In the genomic region with DNA sequence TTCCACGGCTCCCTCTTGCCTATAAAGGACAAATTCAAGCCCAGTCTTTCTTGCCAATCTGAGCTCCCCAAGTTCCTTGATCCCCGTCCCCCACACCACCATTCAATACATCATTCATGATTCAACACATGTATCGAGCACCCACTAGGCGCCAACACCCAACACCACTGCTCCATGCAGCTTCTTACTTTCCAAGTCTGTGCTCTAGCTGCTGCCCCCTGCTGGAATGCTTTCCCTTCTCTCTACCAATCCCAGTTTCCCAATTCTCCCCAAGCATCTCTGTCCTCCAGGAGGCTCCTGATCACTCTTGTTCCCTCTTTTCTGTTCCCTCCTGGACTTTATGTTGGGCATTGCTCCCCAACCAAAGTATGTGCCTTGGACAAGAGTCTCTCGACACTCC, we compare ENCODE assay signal across 9 cellular contexts.
DNase-seq lines count a peak whose midpoint lies in the region; ATAC-seq and TF ChIP-seq lines count a peak whose summit lies in the region.
"Had no signal": no experiment of that assay in that cellular context is flagged by ENCODE, and none has a peak within 500 bp of the region (broad histone marks: within the 10 kb centered on the region; RNA-seq: fewer than 3 reads in every experiment).

No MANE protein-coding gene starts in this region.

- no TSS peak for BruUV-seq in OCI-LY7 (replicated peaks; lab: Mats Ljungman, UMichigan)

- H2AFZ ChIP-seq in OCI-LY7 (ENCODE audit: low read length) = no peak overlapping the region

- no peaks in the 10 kb centered on the region for H3K9me2 ChIP-seq in OCI-LY7 (ENCODE audit: insufficient read depth, low read length)

- intact Hi-C loops in left ventricle myocardium inferior (cut with micrococcal nuclease) = no loop called here
- intact Hi-C loops in cardiac septum (cut with DNase I) = loop anchor here (5.0 kb wide), 1 partner anchor 49 kb away; no protein-coding TSS in a partner anchor
- intact Hi-C loops in OCI-LY7 (cut with micrococcal nuclease; ENCODE audit: unreplicated experiment) = no loop called here

- H3K79me2 ChIP-seq in OCI-LY7 (ENCODE audit: insufficient read depth, low read depth, low read length) = no peaks in the 10 kb centered on the region

- no peaks in the 10 kb centered on the region for H4K20me1 ChIP-seq in OCI-LY7 (ENCODE audit: insufficient read depth, low read length)

- no peak overlapping the region for H3K4me2 ChIP-seq in OCI-LY7 (ENCODE audit: low read length)

- DNase-seq in left ventricle myocardium inferior (no peak), cardiac septum (ENCODE audit: low spot score) (no peak), OCI-LY7 (ENCODE audit: low spot score) (no peak), foreskin fibroblast (peak in 1 of 2 donors; percentile 69), GM19238 (ENCODE audit: insufficient read length, low spot score) (no peak), GDM1 (lab: John Stamatoyannopoulos, UW) (no peak)
- no peak for DNase-seq in stimulated activated naive CD8-positive, alpha-beta T cell treated with anti-CD3 and anti-CD28 coated beads, Interleukin-15, Interleukin-2, amounts not matched to agents 100 U/mL and 50 U/mL, for 24 hours

- TF ChIP-seq CTCF in left ventricle myocardium inferior (IDR thresholded peaks at IDR 0.05; ENCODE audit: borderline replicate concordance) (peak; percentile 47), OCI-LY7 (conservative IDR thresholded peaks at IDR 0.05; ENCODE audit: low read length) (peak; percentile 74), foreskin fibroblast (IDR thresholded peaks at IDR 0.05; ENCODE audit: low read depth, low read length) (peak; percentile 63)

- ATAC-seq in HG03097 (IDR thresholded peaks at IDR 0.05; ENCODE audit: low FRiP score, unreplicated experiment) = no peak
- no peak for ATAC-seq in stimulated activated naive CD8-positive, alpha-beta T cell treated with anti-CD3 and anti-CD28 coated beads, Interleukin-15, Interleukin-2, amounts not matched to agents 100 U/mL and 50 U/mL, for 24 hours

- POLR2A ChIA-PET in OCI-LY7 (lab: Charles Lee) = interaction anchor here (1.1 kb wide), 1 partner anchor 12 kb away, joined by 5 read pairs; no protein-coding TSS in a partner anchor

- peak overlapping the region; percentile 81 for H3K27ac ChIP-seq in left ventricle myocardium inferior (replicated peaks)
- no peak overlapping the region for H3K27ac ChIP-seq in OCI-LY7 (ENCODE audit: low read depth, low read length, poor library complexity, severe bottlenecking)
- H3K27ac ChIP-seq: SJCRH30 had no signal

- CTCF ChIA-PET in OCI-LY7 (lab: Charles Lee; ENCODE audit: unreplicated experiment) = no interaction called here

- no peaks in the 10 kb centered on the region for H3K36me3 ChIP-seq in left ventricle myocardium inferior
- H3K36me3 ChIP-seq in OCI-LY7 (ENCODE audit: insufficient read depth, low read length) = no peaks in the 10 kb centered on the region
- H3K36me3 ChIP-seq: SJCRH30 had no signal

- H3K4me1 ChIP-seq in left ventricle myocardium inferior (peaks cover 89% of the 10 kb centered on the region), OCI-LY7 (ENCODE audit: insufficient read depth, low read length, poor library complexity, severe bottlenecking) (no peaks in the 10 kb centered on the region)
- H3K4me1 ChIP-seq: SJCRH30 had no signal

- H3K27me3 ChIP-seq in left ventricle myocardium inferior (ENCODE audit: low read depth) = no peaks in the 10 kb centered on the region
- H3K27me3 ChIP-seq: SJCRH30 had no signal

- H3K9me3 ChIP-seq in left ventricle myocardium inferior (replicated peaks) (no peaks in the 10 kb centered on the region), OCI-LY7 (ENCODE audit: low read length) (no peaks in the 10 kb centered on the region)
- H3K9me3 ChIP-seq: SJCRH30 had no signal

- H3K4me3 ChIP-seq in left ventricle myocardium inferior (no peak overlapping the region), OCI-LY7 (ENCODE audit: low read depth, low read length, poor library complexity, severe bottlenecking) (no peak overlapping the region), foreskin fibroblast (ENCODE audit: low read depth in 1 of 2, low read length in 2 of 2) (no peak overlapping the region)
- H3K4me3 ChIP-seq: SJCRH30 had no signal
